ENCODE assay signal across 30 cellular contexts in genomic region chr2:169328785-169329184, GRCh38. TPM values are rescaled to one million over a fixed set of nuclear protein-coding genes. Genes with fewer than 3 reads are reported as not detected.
"Had no signal": no experiment of that assay in that cellular context is flagged by ENCODE, and none has a peak within 500 bp of the region (broad histone marks: within the 10 kb centered on the region; RNA-seq: fewer than 3 reads in every experiment).

No MANE protein-coding gene starts in this region.

- H3K79me2 ChIP-seq: hepatocyte had no signal

- H3K4me3 ChIP-seq: colonic mucosa, esophagus squamous epithelium, gastroesophageal sphincter, heart left ventricle, hepatocyte, mucosa of descending colon had no signal

- H2AFZ ChIP-seq: hepatocyte had no signal

- H3K27me3 ChIP-seq: colonic mucosa, hepatocyte had no signal

- ATAC-seq: effector memory CD8-positive, alpha-beta T cell; esophagus mucosa; foreskin keratinocyte; gastroesophageal sphincter; heart left ventricle; left cardiac atrium; left ventricle myocardium superior; mucosa of descending colon had no signal

- H3K4me1 ChIP-seq: colonic mucosa, esophagus squamous epithelium, foreskin keratinocyte, gastroesophageal sphincter, heart left ventricle, left lung, lower lobe of right lung had no signal

- H3K36me3 ChIP-seq: colonic mucosa, esophagus squamous epithelium, gastroesophageal sphincter, heart left ventricle, left lung, lower lobe of right lung had no signal

- H3K9me3 Mint-ChIP-seq: dendritic cell treated with granulocyte-macrophage colony-stimulating factor and Interleukin-4, amounts not matched to agents 40 ng/mL and 50 ng/mL, for 4 days; effector memory CD8-positive, alpha-beta T cell; mesothelial cell of epicardium had no signal

- H3K27ac ChIP-seq: colonic mucosa, epithelial cell of prostate, esophagus squamous epithelium, foreskin keratinocyte, gastroesophageal sphincter, heart left ventricle, hepatocyte, left lung, lower lobe of right lung had no signal

- FAIRE-seq: endometrium, frontal cortex, islet of Langerhans, keratinocyte had no signal

- DNase-seq: colonic mucosa; cortex of kidney; effector CD8-positive, alpha-beta T cell; effector memory CD8-positive, alpha-beta T cell; endodermal cell; erythroblast; esophagus squamous epithelium; foreskin keratinocyte; heart left ventricle; left cardiac atrium; left lung; left ventricle myocardium superior; lower lobe of right lung; mesenchymal stem cell; mucosa of descending colon had no signal

- H3K27ac Mint-ChIP-seq: dendritic cell treated with granulocyte-macrophage colony-stimulating factor and Interleukin-4, amounts not matched to agents 40 ng/mL and 50 ng/mL, for 4 days; effector memory CD8-positive, alpha-beta T cell; endodermal cell; mesothelial cell of epicardium had no signal

- H3K4me2 ChIP-seq: hepatocyte had no signal

- H3K9me3 ChIP-seq: colonic mucosa, esophagus squamous epithelium, gastroesophageal sphincter, heart left ventricle, left lung, lower lobe of right lung, mucosa of descending colon had no signal

- H3K4me3 Mint-ChIP-seq: dendritic cell treated with granulocyte-macrophage colony-stimulating factor and Interleukin-4, amounts not matched to agents 40 ng/mL and 50 ng/mL, for 4 days; effector memory CD8-positive, alpha-beta T cell; endodermal cell; mesothelial cell of epicardium had no signal

RNA-seq across cellular contexts. Expression of gene LRP2, which starts 33.5 kb away (rescaled TPM):
- total RNA-seq: chondrocyte, dermis microvascular lymphatic vessel endothelial cell, esophagus mucosa, foreskin keratinocyte, gastroesophageal sphincter, lung microvascular endothelial cell, mesenteric fat pad, myocyte had no signal
- polyA plus RNA-seq: foreskin keratinocyte, keratinocyte had no signal
